In the genomic region with DNA sequence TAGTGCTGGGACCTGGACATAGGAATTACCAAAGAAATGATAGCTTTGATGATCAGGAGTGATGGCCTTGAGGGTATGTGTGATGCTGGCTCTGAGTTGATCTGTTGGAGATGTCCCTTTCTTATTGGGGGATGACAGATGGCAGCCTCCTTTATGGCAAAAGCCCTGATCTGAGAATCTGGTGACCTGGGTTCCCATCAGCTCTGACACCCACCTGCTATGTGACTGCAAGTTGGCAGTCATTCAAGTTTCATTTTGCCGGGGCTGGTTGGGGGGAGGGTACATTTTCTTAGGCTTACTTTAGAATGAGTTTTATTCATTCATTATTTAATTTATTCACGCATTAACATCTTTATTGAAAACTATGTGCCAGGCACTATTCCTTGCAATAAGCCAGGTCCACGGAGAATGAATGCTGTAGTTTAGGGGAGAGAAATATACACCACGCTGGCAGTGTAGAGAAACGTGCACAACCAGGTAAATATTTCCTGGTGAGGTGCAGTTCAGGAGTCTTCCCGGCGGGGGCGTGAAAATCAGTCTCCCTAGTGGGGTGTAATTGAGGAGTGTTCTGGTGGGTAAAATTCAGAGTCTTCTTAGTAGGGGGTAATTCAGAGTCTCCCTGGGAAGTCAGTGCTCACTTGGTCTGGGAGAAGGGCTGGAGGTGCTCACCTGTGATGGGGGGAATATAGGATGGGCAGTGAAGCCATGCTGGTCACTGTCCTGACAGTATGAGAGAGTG, we compare ENCODE assay signal across 20 cellular contexts.
A peak's percentile ranks its signal among the peaks of the same experiment; 100 is the strongest.
DNase-seq lines count a peak whose midpoint lies in the region; ATAC-seq and TF ChIP-seq lines count a peak whose summit lies in the region.
"Had no signal": no experiment of that assay in that cellular context is flagged by ENCODE, and none has a peak within 500 bp of the region (broad histone marks: within the 10 kb centered on the region; RNA-seq: fewer than 3 reads in every experiment).

No MANE protein-coding gene starts in this region.

- no peak overlapping the region for H3K4me3 Mint-ChIP-seq in glutamatergic neuron (ENCODE audit: unreplicated experiment)
- H3K4me3 Mint-ChIP-seq: activated naive CD4-positive, alpha-beta T cell treated with anti-CD3 and anti-CD28 coated beads for 36 hours; activated T-cell treated with anti-CD3 and anti-CD28 coated beads, Interleukin-2, amount 50 U/mL, for 4 hours; memory B cell had no signal

- DNase-seq in NCI-H1092 treated with DMSO at 0.1 percent for 48 hours (lab: John Stamatoyannopoulos, UW) = peak; percentile 43
- no peak for DNase-seq in NCI-H1092 (lab: John Stamatoyannopoulos, UW)
- peak; percentile 82 for DNase-seq in NCI-H82 treated with DMSO at 0.1 percent for 48 hours (lab: John Stamatoyannopoulos, UW; ENCODE audit: unreplicated experiment)
- DNase-seq in glutamatergic neuron = no peak
- DNase-seq in posterior vena cava (ENCODE audit: low spot score) = no peak
- DNase-seq in germinal center (ENCODE audit: low spot score) = no peak
- DNase-seq: activated naive CD4-positive, alpha-beta T cell treated with anti-CD3 and anti-CD28 coated beads for 36 hours; activated T-cell treated with anti-CD3 and anti-CD28 coated beads, Interleukin-2, amount 50 U/mL, for 4 hours; amygdala; BE2C; left cardiac atrium; MG63; NCI-H1930; NK-92 treated with Interleukin-12 subunit alpha and Interleukin-12 subunit beta, amount 100 ng/mL, for 24 hours had no signal

- peak; percentile 23; the same call in 1 of the 2 replicates for TF ChIP-seq CTCF in LNCAP (IDR thresholded peaks at IDR 0.05)
- peak; percentile 21 for TF ChIP-seq CTCF in glutamatergic neuron (IDR thresholded peaks at IDR 0.05; ENCODE audit: partially characterized antibody, unreplicated experiment)

- H3K27me3 Mint-ChIP-seq in glutamatergic neuron (ENCODE audit: unreplicated experiment) = no peaks in the 10 kb centered on the region

- intact Hi-C loops in posterior vena cava (cut with DNase I) = no loop called here

- H3K4me1 Mint-ChIP-seq in glutamatergic neuron (ENCODE audit: low read depth, unreplicated experiment) = peaks cover 2% of the 10 kb centered on the region
- H3K4me1 Mint-ChIP-seq: memory B cell had no signal

- H3K9me3 Mint-ChIP-seq in glutamatergic neuron (ENCODE audit: unreplicated experiment) = no peaks in the 10 kb centered on the region
- H3K9me3 Mint-ChIP-seq: activated naive CD4-positive, alpha-beta T cell treated with anti-CD3 and anti-CD28 coated beads for 36 hours had no signal

- ATAC-seq in GM19463 (IDR thresholded peaks at IDR 0.05; ENCODE audit: unreplicated experiment) = no peak
- ATAC-seq: activated T-cell treated with anti-CD3 and anti-CD28 coated beads, Interleukin-2, amount 50 U/mL, for 4 hours; GM12878; left cardiac atrium; sciatic nerve; SK-N-SH treated with all-trans-retinoic acid at 6 μM for 48 hours had no signal

- H3K36me3 Mint-ChIP-seq in glutamatergic neuron (ENCODE audit: unreplicated experiment) = no peaks in the 10 kb centered on the region
- H3K36me3 Mint-ChIP-seq: memory B cell had no signal

- H3K27ac Mint-ChIP-seq in glutamatergic neuron (ENCODE audit: unreplicated experiment) = no peak overlapping the region
- H3K27ac Mint-ChIP-seq: activated naive CD4-positive, alpha-beta T cell treated with anti-CD3 and anti-CD28 coated beads for 36 hours; memory B cell had no signal

Comparison
In these comparisons a context has a peak if more than half of its experiments do, and no peak if none do; other contexts are left out.
1. DNase-seq: peak in NCI-H1092 treated with DMSO at 0.1 percent for 48 hours (single experiment) and NCI-H82 treated with DMSO at 0.1 percent for 48 hours (single experiment); none in NCI-H1092 (single experiment), glutamatergic neuron (single experiment), posterior vena cava (single experiment) and germinal center (single experiment).